ENCODE assay signal across 16 cellular contexts in the genomic region with DNA sequence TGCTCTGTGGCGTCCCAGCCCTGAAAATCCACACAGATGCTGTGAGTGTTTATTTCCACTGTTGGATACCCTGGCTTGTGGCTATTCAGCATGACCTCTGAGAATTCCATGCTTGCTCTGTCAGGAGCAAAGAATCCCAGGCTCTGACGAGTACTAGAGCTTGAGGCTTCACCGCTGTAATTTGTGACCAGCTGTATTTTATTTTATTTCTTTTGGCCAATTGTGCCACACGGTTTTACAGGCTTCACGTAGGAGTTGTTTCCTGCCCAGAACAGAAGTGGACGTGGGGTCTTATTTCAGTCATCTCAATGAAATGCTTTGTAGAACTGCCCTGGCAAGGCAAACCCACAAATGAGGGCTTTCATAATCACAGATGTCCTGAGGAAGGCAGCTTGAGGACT.
DNase-seq lines count a peak whose midpoint lies in the region; ATAC-seq and FAIRE-seq lines count a peak whose summit lies in the region.
"Had no signal": no experiment of that assay in that cellular context is flagged by ENCODE, and none has a peak within 500 bp of the region (broad histone marks: within the 10 kb centered on the region; RNA-seq: fewer than 3 reads in every experiment).

No MANE protein-coding gene starts in this region.

- WGBS in mesodermal cell (ENCODE audit: insufficient coverage in 2 of 2), 2 experiments, result 73 to 96% methylated on average over 5 of the region's 6 CpGs

- no peaks in the 10 kb centered on the region for H3K9me3 ChIP-seq in mesodermal cell (ENCODE audit: control insufficient read depth, low read length)
- H3K9me3 ChIP-seq: esophagus muscularis mucosa had no signal

- no peaks in the 10 kb centered on the region for H3K36me3 Mint-ChIP-seq in stimulated activated naive B cell treated with anti-CD40 and anti-IgM and Interleukin-4, amounts not matched to agents 10 μg/mL and 1 μg/mL and 100 μg/mL, for 72 hours
- H3K36me3 Mint-ChIP-seq: T-cell had no signal

- H3K4me3 ChIP-seq in mesodermal cell (ENCODE audit: extremely low read depth, insufficient read depth, low read length, poor library complexity, severe bottlenecking), result no peak overlapping the region
- H3K4me3 ChIP-seq: esophagus muscularis mucosa had no signal

- ATAC-seq in stimulated activated naive B cell treated with anti-CD40 and anti-IgM and Interleukin-4, amounts not matched to agents 10 μg/mL and 1 μg/mL and 100 μg/mL, for 72 hours (replicated peaks), result no peak
- ATAC-seq: activated T-helper 17 cell treated with anti-CD3 and anti-CD28 coated beads, Interleukin-2, amount 50 U/mL, for 72 hours; T-cell had no signal

- H3K4me3 Mint-ChIP-seq in stimulated activated naive B cell treated with anti-CD40 and anti-IgM and Interleukin-4, amounts not matched to agents 10 μg/mL and 1 μg/mL and 100 μg/mL, for 72 hours, result no peak overlapping the region
- H3K4me3 Mint-ChIP-seq: activated T-helper 17 cell treated with anti-CD3 and anti-CD28 coated beads, Interleukin-2, amount 50 U/mL, for 72 hours; H9; T-cell had no signal

- peaks cover 11% of the 10 kb centered on the region for H3K36me3 ChIP-seq in mesodermal cell (ENCODE audit: control insufficient read depth, insufficient read depth, low read length)
- H3K36me3 ChIP-seq: esophagus muscularis mucosa had no signal

- no peaks in the 10 kb centered on the region for H3K4me1 Mint-ChIP-seq in stimulated activated naive B cell treated with anti-CD40 and anti-IgM and Interleukin-4, amounts not matched to agents 10 μg/mL and 1 μg/mL and 100 μg/mL, for 72 hours

- FAIRE-seq in HTR-8/SVneo (lab: Jason Lieb, UNC), result no peak

- H3K9me3 Mint-ChIP-seq in stimulated activated naive B cell treated with anti-CD40 and anti-IgM and Interleukin-4, amounts not matched to agents 10 μg/mL and 1 μg/mL and 100 μg/mL, for 72 hours, result peaks cover 0 to 5% of the 10 kb centered on the region in 2 donors
- H3K9me3 Mint-ChIP-seq: activated T-helper 17 cell treated with anti-CD3 and anti-CD28 coated beads, Interleukin-2, amount 50 U/mL, for 72 hours had no signal

- H3K27ac ChIP-seq in mesodermal cell (ENCODE audit: low read depth, low read length, severe bottlenecking), result peak overlapping the region; percentile 23
- H3K27ac ChIP-seq: esophagus muscularis mucosa had no signal

- DNase-seq in AG08395 (ENCODE audit: low spot score), result peak; percentile 73
- peak; percentile 42 for DNase-seq in HTR-8/SVneo (ENCODE audit: insufficient read length, low spot score)
- peak; percentile 79 for DNase-seq in brain pericyte (ENCODE audit: low read depth, low spot score)
- DNase-seq in NCI-H345 (lab: John Stamatoyannopoulos, UW), result no peak
- DNase-seq in DMS153 treated with DMSO at 0.1 percent for 48 hours (lab: John Stamatoyannopoulos, UW; ENCODE audit: unreplicated experiment), result no peak
- DNase-seq in NAMALWA (ENCODE audit: low spot score), result no peak
- DNase-seq in stimulated activated naive B cell treated with anti-CD40 and anti-IgM and Interleukin-4, amounts not matched to agents 10 μg/mL and 1 μg/mL and 100 μg/mL, for 72 hours, result no peak
- DNase-seq: central memory CD4-positive, alpha-beta T cell; DMS153; H9; KG1; NCI-H2029; T-cell had no signal

- no peaks in the 10 kb centered on the region for H3K4me1 ChIP-seq in mesodermal cell (ENCODE audit: control insufficient read depth, insufficient read depth, low read length, poor library complexity, severe bottlenecking)
- H3K4me1 ChIP-seq: esophagus muscularis mucosa had no signal

- H3K27me3 Mint-ChIP-seq in stimulated activated naive B cell treated with anti-CD40 and anti-IgM and Interleukin-4, amounts not matched to agents 10 μg/mL and 1 μg/mL and 100 μg/mL, for 72 hours, result peaks cover 6 to 8% of the 10 kb centered on the region in 2 donors

- no peak overlapping the region for H3K27ac Mint-ChIP-seq in stimulated activated naive B cell treated with anti-CD40 and anti-IgM and Interleukin-4, amounts not matched to agents 10 μg/mL and 1 μg/mL and 100 μg/mL, for 72 hours
- H3K27ac Mint-ChIP-seq: activated T-helper 17 cell treated with anti-CD3 and anti-CD28 coated beads, Interleukin-2, amount 50 U/mL, for 72 hours; H9; T-cell had no signal

Comparison
In these comparisons a context has a peak if more than half of its experiments do, and no peak if none do; other contexts are left out.
1. DNase-seq: peak in AG08395 (single experiment), HTR-8/SVneo (single experiment) and brain pericyte (single experiment); none in NCI-H345 (single experiment), DMS153 treated with DMSO at 0.1 percent for 48 hours (single experiment), NAMALWA (single experiment) and stimulated activated naive B cell treated with anti-CD40 and anti-IgM and Interleukin-4, amounts not matched to agents 10 μg/mL and 1 μg/mL and 100 μg/mL, for 72 hours (single experiment).